8 cellular contexts compared by ENCODE assay signal in genomic region chr22:44497218-44497903, GRCh38. TPM values are rescaled to one million over a fixed set of nuclear protein-coding genes. Genes with fewer than 3 reads are reported as not detected.
DNase-seq lines count a peak whose midpoint lies in the region; ATAC-seq and TF ChIP-seq lines count a peak whose summit lies in the region.

No MANE protein-coding gene starts in this region.

- H3K4me1 Mint-ChIP-seq in activated naive CD4-positive, alpha-beta T cell treated with anti-CD3 and anti-CD28 coated beads, Interleukin-2, amount 50 U/mL, for 24 hours = peaks cover 42% of the 10 kb centered on the region

- no peaks in the 10 kb centered on the region for H3K27me3 Mint-ChIP-seq in activated naive CD4-positive, alpha-beta T cell treated with anti-CD3 and anti-CD28 coated beads, Interleukin-2, amount 50 U/mL, for 24 hours

- ATAC-seq in Right ventricle myocardium superior (ENCODE audit: poor library complexity) (no peak), Right ventricle myocardium inferior (no peak), left cardiac atrium (peak; percentile 43 to 70), GM18909 (IDR thresholded peaks at IDR 0.05; ENCODE audit: poor library complexity, unreplicated experiment) (no peak), GM18867 (IDR thresholded peaks at IDR 0.05; ENCODE audit: unreplicated experiment) (no peak)

- no peaks in the 10 kb centered on the region for H3K9me3 Mint-ChIP-seq in activated naive CD4-positive, alpha-beta T cell treated with anti-CD3 and anti-CD28 coated beads, Interleukin-2, amount 50 U/mL, for 24 hours

- DNase-seq in Right ventricle myocardium superior (peak; percentile 51), Right ventricle myocardium inferior (ENCODE audit: missing footprints) (no peak), left cardiac atrium (peak; percentile 67), retinal pigment epithelial cell (ENCODE audit: low read depth) (no peak)
- no peak for DNase-seq in stimulated activated CD4-positive, alpha-beta T cell treated with anti-CD3 and anti-CD28 coated beads, Interleukin-1b, Interleukin-23, amount 100 ng/mL, for 48 hours

- H3K4me3 ChIP-seq in retinal pigment epithelial cell (ENCODE audit: low read length) = peak overlapping the region; percentile 55

- no peak overlapping the region for H3K27ac Mint-ChIP-seq in activated naive CD4-positive, alpha-beta T cell treated with anti-CD3 and anti-CD28 coated beads, Interleukin-2, amount 50 U/mL, for 24 hours

- H3K4me3 Mint-ChIP-seq in activated naive CD4-positive, alpha-beta T cell treated with anti-CD3 and anti-CD28 coated beads, Interleukin-2, amount 50 U/mL, for 24 hours = peak overlapping the region; percentile 81

- peaks cover 1% of the 10 kb centered on the region for H3K36me3 Mint-ChIP-seq in activated naive CD4-positive, alpha-beta T cell treated with anti-CD3 and anti-CD28 coated beads, Interleukin-2, amount 50 U/mL, for 24 hours

- no peak for TF ChIP-seq CTCF in retinal pigment epithelial cell (conservative IDR thresholded peaks at IDR 0.05; ENCODE audit: low read depth, low read length)

- intact Hi-C loops in Right ventricle myocardium superior (cut with DNase I) = no loop called here
- intact Hi-C loops in Right ventricle myocardium inferior (cut with DNase I) = no loop called here
- intact Hi-C loops in left cardiac atrium (cut with DNase I) = loop anchor here in 1 of 2 donors (10.0 kb wide), 1 partner anchor 133 kb away; no protein-coding TSS in a partner anchor

RNA-seq across cellular contexts. Expression of gene RTL6, which starts 0.7 kb away (rescaled TPM):
- 23.5 TPM for total RNA-seq in Right ventricle myocardium superior
- 26.2 TPM for total RNA-seq in Right ventricle myocardium inferior
- 10 to 100 TPM; 22.3 to 31.5 TPM for total RNA-seq in left cardiac atrium

Comparison
In these comparisons a context has a peak if more than half of its experiments do, and no peak if none do; other contexts are left out.
1. ATAC-seq: peak in left cardiac atrium (2 of 2); none in Right ventricle myocardium superior (single experiment), Right ventricle myocardium inferior (single experiment), GM18909 (single experiment) and GM18867 (single experiment).
2. DNase-seq: peak in Right ventricle myocardium superior (single experiment) and left cardiac atrium (single experiment); none in Right ventricle myocardium inferior (single experiment), retinal pigment epithelial cell (single experiment) and stimulated activated CD4-positive, alpha-beta T cell treated with anti-CD3 and anti-CD28 coated beads, Interleukin-1b, Interleukin-23, amount 100 ng/mL, for 48 hours (single experiment).